Comparison of ENCODE assay signal across 1 cellular context in the genomic region with DNA sequence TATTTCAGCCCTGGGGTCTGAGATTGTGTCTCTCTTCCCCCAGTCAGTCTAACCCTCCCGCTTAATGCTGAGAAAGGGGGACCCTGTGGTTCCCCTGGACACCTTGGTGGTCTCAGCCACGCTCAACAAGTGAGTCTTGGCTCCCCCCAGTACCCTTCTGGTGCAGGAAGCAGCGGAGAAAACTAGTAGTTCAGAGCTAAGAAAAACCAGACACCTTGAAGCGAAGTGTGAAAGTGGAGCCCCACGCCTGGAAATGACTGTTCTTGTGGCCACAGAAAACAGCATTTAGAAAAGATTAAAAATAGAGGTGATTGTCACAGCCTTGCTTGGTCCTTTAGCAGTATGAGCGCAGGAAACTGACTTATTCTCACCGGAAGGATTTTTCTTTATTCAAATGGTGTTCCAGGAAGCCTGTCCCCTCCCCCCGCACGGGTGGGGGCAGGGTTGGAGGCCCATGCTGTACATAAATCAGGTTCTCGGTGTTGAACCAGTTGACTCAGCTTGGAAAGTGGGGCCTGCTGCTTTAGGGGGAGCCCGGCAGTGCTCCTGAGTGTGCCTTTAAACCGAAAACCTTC.
TF ChIP-seq lines count a peak whose summit lies in the region.

No MANE protein-coding gene starts in this region.

TF ChIP-seq in K562, 482 proteins besides CTCF, POLR2A, EP300 and RAD21 (continued from another document and continues in another):
- TF ChIP-seq ZFP30 (CRISPR knock-in tag; IDR thresholded peaks at IDR 0.05; ENCODE audit: borderline replicate concordance) = no peak
- peak; percentile 63 for TF ChIP-seq BHLHE40 (IDR thresholded peaks at IDR 0.05; ENCODE audit: low read length)
- TF ChIP-seq ZNF436 (CRISPR knock-in tag; IDR thresholded peaks at IDR 0.05) = no peak
- TF ChIP-seq, protein P1, sequence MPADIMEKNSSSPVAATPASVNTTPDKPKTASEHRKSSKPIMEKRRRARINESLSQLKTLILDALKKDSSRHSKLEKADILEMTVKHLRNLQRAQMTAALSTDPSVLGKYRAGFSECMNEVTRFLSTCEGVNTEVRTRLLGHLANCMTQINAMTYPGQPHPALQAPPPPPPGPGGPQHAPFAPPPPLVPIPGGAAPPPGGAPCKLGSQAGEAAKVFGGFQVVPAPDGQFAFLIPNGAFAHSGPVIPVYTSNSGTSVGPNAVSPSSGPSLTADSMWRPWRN (IDR thresholded peaks at IDR 0.05; ENCODE audit: low read depth) = no peak
- no peak for TF ChIP-seq POLR2B (IDR thresholded peaks at IDR 0.05; ENCODE audit: low read depth, partially characterized antibody)
- peak; percentile 78 for TF ChIP-seq MYC (IDR thresholded peaks at IDR 0.05; ENCODE audit: low read depth, low read length)
- TF ChIP-seq MYC (CRISPR knock-in tag; IDR thresholded peaks at IDR 0.05; ENCODE audit: borderline replicate concordance, low read depth) = no peak
- peak; percentile 65; the same call in 1 of the 2 replicates for TF ChIP-seq ETV5 (CRISPR knock-in tag; IDR thresholded peaks at IDR 0.05; ENCODE audit: low read depth)
- peak; percentile 20; the same call in 1 of the 2 replicates for TF ChIP-seq ZNF12 (CRISPR knock-in tag; IDR thresholded peaks at IDR 0.05)
- TF ChIP-seq NCOA1 (IDR thresholded peaks at IDR 0.05; ENCODE audit: low read depth) = no peak
- TF ChIP-seq PHB (CRISPR knock-in tag; IDR thresholded peaks at IDR 0.05) = no peak
- no peak for TF ChIP-seq ILK (tag; IDR thresholded peaks at IDR 0.05; ENCODE audit: borderline replicate concordance, low read depth)
- no peak for TF ChIP-seq NFE2 (IDR thresholded peaks at IDR 0.05; ENCODE audit: low read depth)
- TF ChIP-seq RB1 (IDR thresholded peaks at IDR 0.05; ENCODE audit: low read depth) = 0 out of 2 replicates have a peak, but pooled peaks have one; percentile 9
- no peak for TF ChIP-seq ETV6 (IDR thresholded peaks at IDR 0.05; ENCODE audit: borderline replicate concordance in 1 of 2, low read depth in 2 of 2, low read length in 1 of 2)
- TF ChIP-seq ETV6 (CRISPR knock-in tag; IDR thresholded peaks at IDR 0.05; ENCODE audit: borderline replicate concordance) = no peak
- TF ChIP-seq, protein P2, sequence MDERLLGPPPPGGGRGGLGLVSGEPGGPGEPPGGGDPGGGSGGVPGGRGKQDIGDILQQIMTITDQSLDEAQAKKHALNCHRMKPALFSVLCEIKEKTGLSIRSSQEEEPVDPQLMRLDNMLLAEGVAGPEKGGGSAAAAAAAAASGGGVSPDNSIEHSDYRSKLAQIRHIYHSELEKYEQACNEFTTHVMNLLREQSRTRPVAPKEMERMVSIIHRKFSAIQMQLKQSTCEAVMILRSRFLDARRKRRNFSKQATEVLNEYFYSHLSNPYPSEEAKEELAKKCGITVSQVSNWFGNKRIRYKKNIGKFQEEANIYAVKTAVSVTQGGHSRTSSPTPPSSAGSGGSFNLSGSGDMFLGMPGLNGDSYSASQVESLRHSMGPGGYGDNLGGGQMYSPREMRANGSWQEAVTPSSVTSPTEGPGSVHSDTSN (CRISPR knock-in tag; IDR thresholded peaks at IDR 0.05; ENCODE audit: low read depth) = no peak
- TF ChIP-seq, protein P2 (tag; conservative IDR thresholded peaks at IDR 0.05; ENCODE audit: low read depth) = peak; percentile 70
- TF ChIP-seq CHD2 (IDR thresholded peaks at IDR 0.05; ENCODE audit: low read depth, low read length) = peak; percentile 77; the same call in 1 of the 2 replicates
- peak; percentile 72 to 98; a peak in 3 of 4 replicates for TF ChIP-seq MAZ (CRISPR knock-in tag; conservative IDR thresholded peaks at IDR 0.05 in 1 of 2, IDR thresholded peaks at IDR 0.05 in 1 of 2)
- TF ChIP-seq, protein P3, sequence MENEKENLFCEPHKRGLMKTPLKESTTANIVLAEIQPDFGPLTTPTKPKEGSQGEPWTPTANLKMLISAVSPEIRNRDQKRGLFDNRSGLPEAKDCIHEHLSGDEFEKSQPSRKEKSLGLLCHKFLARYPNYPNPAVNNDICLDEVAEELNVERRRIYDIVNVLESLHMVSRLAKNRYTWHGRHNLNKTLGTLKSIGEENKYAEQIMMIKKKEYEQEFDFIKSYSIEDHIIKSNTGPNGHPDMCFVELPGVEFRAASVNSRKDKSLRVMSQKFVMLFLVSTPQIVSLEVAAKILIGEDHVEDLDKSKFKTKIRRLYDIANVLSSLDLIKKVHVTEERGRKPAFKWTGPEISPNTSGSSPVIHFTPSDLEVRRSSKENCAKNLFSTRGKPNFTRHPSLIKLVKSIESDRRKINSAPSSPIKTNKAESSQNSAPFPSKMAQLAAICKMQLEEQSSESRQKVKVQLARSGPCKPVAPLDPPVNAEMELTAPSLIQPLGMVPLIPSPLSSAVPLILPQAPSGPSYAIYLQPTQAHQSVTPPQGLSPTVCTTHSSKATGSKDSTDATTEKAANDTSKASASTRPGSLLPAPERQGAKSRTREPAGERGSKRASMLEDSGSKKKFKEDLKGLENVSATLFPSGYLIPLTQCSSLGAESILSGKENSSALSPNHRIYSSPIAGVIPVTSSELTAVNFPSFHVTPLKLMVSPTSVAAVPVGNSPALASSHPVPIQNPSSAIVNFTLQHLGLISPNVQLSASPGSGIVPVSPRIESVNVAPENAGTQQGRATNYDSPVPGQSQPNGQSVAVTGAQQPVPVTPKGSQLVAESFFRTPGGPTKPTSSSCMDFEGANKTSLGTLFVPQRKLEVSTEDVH (IDR thresholded peaks at IDR 0.05; ENCODE audit: low read depth, partially characterized antibody) = no peak
- no peak for TF ChIP-seq MTA3 (IDR thresholded peaks at IDR 0.05; ENCODE audit: borderline replicate concordance)
- TF ChIP-seq NONO (IDR thresholded peaks at IDR 0.05; ENCODE audit: low read depth in 2 of 2, low read length in 1 of 2) = no peak
- no peak for TF ChIP-seq TCFL5 (CRISPR knock-in tag; conservative IDR thresholded peaks at IDR 0.05)
- 0 out of 2 replicates have a peak, but pooled peaks have one; percentile 48 for TF ChIP-seq PHF21A (IDR thresholded peaks at IDR 0.05; ENCODE audit: borderline replicate concordance, low read depth)
- TF ChIP-seq RCOR1 (IDR thresholded peaks at IDR 0.05; ENCODE audit: borderline replicate concordance in 1 of 2, low read depth in 2 of 2, low read length in 2 of 2) = peak in 1 of 2 experiments; percentile 56; a peak in 1 of 4 replicates
- peak; percentile 18; the same call in 1 of the 2 replicates for TF ChIP-seq CREM (IDR thresholded peaks at IDR 0.05; ENCODE audit: low read depth)
- TF ChIP-seq, protein P4, sequence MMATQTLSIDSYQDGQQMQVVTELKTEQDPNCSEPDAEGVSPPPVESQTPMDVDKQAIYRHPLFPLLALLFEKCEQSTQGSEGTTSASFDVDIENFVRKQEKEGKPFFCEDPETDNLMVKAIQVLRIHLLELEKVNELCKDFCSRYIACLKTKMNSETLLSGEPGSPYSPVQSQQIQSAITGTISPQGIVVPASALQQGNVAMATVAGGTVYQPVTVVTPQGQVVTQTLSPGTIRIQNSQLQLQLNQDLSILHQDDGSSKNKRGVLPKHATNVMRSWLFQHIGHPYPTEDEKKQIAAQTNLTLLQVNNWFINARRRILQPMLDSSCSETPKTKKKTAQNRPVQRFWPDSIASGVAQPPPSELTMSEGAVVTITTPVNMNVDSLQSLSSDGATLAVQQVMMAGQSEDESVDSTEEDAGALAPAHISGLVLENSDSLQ (IDR thresholded peaks at IDR 0.05) = peak; percentile 59
- TF ChIP-seq, protein P5, sequence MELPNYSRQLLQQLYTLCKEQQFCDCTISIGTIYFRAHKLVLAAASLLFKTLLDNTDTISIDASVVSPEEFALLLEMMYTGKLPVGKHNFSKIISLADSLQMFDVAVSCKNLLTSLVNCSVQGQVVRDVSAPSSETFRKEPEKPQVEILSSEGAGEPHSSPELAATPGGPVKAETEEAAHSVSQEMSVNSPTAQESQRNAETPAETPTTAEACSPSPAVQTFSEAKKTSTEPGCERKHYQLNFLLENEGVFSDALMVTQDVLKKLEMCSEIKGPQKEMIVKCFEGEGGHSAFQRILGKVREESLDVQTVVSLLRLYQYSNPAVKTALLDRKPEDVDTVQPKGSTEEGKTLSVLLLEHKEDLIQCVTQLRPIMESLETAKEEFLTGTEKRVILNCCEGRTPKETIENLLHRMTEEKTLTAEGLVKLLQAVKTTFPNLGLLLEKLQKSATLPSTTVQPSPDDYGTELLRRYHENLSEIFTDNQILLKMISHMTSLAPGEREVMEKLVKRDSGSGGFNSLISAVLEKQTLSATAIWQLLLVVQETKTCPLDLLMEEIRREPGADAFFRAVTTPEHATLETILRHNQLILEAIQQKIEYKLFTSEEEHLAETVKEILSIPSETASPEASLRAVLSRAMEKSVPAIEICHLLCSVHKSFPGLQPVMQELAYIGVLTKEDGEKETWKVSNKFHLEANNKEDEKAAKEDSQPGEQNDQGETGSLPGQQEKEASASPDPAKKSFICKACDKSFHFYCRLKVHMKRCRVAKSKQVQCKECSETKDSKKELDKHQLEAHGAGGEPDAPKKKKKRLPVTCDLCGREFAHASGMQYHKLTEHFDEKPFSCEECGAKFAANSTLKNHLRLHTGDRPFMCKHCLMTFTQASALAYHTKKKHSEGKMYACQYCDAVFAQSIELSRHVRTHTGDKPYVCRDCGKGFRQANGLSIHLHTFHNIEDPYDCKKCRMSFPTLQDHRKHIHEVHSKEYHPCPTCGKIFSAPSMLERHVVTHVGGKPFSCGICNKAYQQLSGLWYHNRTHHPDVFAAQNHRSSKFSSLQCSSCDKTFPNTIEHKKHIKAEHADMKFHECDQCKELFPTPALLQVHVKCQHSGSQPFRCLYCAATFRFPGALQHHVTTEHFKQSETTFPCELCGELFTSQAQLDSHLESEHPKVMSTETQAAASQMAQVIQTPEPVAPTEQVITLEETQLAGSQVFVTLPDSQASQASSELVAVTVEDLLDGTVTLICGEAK (IDR thresholded peaks at IDR 0.05) = peak; percentile 55; the same call in 1 of the 2 replicates
- TF ChIP-seq, protein P5 (CRISPR knock-in tag; IDR thresholded peaks at IDR 0.05) = no peak
- TF ChIP-seq, protein P6, sequence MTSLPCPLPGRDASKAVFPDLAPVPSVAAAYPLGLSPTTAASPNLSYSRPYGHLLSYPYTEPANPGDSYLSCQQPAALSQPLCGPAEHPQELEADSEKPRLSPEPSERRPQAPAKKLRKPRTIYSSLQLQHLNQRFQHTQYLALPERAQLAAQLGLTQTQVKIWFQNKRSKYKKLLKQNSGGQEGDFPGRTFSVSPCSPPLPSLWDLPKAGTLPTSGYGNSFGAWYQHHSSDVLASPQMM (CRISPR knock-in tag; IDR thresholded peaks at IDR 0.05) = no peak
- TF ChIP-seq, protein P7, sequence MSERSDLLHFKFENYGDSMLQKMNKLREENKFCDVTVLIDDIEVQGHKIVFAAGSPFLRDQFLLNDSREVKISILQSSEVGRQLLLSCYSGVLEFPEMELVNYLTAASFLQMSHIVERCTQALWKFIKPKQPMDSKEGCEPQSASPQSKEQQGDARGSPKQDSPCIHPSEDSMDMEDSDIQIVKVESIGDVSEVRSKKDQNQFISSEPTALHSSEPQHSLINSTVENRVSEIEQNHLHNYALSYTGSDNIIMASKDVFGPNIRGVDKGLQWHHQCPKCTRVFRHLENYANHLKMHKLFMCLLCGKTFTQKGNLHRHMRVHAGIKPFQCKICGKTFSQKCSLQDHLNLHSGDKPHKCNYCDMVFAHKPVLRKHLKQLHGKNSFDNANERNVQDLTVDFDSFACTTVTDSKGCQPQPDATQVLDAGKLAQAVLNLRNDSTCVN (CRISPR knock-in tag; IDR thresholded peaks at IDR 0.05) = no peak
- TF ChIP-seq, protein P8, sequence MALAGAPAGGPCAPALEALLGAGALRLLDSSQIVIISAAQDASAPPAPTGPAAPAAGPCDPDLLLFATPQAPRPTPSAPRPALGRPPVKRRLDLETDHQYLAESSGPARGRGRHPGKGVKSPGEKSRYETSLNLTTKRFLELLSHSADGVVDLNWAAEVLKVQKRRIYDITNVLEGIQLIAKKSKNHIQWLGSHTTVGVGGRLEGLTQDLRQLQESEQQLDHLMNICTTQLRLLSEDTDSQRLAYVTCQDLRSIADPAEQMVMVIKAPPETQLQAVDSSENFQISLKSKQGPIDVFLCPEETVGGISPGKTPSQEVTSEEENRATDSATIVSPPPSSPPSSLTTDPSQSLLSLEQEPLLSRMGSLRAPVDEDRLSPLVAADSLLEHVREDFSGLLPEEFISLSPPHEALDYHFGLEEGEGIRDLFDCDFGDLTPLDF (CRISPR knock-in tag; IDR thresholded peaks at IDR 0.05) = no peak
- TF ChIP-seq RBM39 (optimal IDR thresholded peaks at IDR 0.05; ENCODE audit: low read depth, low read length) = no peak
- TF ChIP-seq, protein P9, sequence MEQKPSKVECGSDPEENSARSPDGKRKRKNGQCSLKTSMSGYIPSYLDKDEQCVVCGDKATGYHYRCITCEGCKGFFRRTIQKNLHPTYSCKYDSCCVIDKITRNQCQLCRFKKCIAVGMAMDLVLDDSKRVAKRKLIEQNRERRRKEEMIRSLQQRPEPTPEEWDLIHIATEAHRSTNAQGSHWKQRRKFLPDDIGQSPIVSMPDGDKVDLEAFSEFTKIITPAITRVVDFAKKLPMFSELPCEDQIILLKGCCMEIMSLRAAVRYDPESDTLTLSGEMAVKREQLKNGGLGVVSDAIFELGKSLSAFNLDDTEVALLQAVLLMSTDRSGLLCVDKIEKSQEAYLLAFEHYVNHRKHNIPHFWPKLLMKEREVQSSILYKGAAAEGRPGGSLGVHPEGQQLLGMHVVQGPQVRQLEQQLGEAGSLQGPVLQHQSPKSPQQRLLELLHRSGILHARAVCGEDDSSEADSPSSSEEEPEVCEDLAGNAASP (IDR thresholded peaks at IDR 0.05) = no peak
